ENCODE assay signal across 8 cellular contexts in genomic region chr20:50560867-50561266, GRCh38. TPM values are rescaled to one million over a fixed set of nuclear protein-coding genes. Genes with fewer than 3 reads are reported as not detected.
DNase-seq lines count a peak whose midpoint lies in the region; ATAC-seq, FAIRE-seq and TF ChIP-seq lines count a peak whose summit lies in the region.

No MANE protein-coding gene starts in this region.

- H3K4me3 ChIP-seq in HepG2 (replicated peaks in 1 of 3; ENCODE audit: insufficient read depth in 1 of 3, low read depth in 2 of 3, low read length in 3 of 3), result no peak overlapping the region
- no peak overlapping the region for H3K4me3 ChIP-seq in right lobe of liver
- peak overlapping the region; percentile 4 for H3K4me3 ChIP-seq in adipocyte (ENCODE audit: low read length)
- H3K4me3 ChIP-seq in muscle layer of colon (ENCODE audit: low read depth in 1 of 2, low read length in 2 of 2), result peak overlapping the region in 1 of 2 donors; percentile 8
- H3K4me3 ChIP-seq in upper lobe of right lung, result no peak overlapping the region
- H3K4me3 ChIP-seq in WERI-Rb-1 (ENCODE audit: low read depth, low read length), result no peak overlapping the region

- H3K79me2 ChIP-seq in HepG2 (ENCODE audit: insufficient read depth, low read length), result peaks cover 4% of the 10 kb centered on the region

- no peak overlapping the region for H3K4me2 ChIP-seq in HepG2 (ENCODE audit: low read depth, low read length)

- H3K9ac ChIP-seq in HepG2 (ENCODE audit: insufficient read depth, low read depth, low read length), result no peak overlapping the region
- H3K9ac ChIP-seq in adipocyte (ENCODE audit: low read length), result peak overlapping the region; percentile 1
- no peak overlapping the region for H3K9ac ChIP-seq in muscle layer of colon (ENCODE audit: low read length)

- H3K27me3 ChIP-seq in HepG2 (ENCODE audit: control insufficient read depth in 1 of 2, insufficient read depth in 2 of 2, low read length in 2 of 2) (no peaks in the 10 kb centered on the region), right lobe of liver (no peaks in the 10 kb centered on the region), adipocyte (replicated peaks; ENCODE audit: control insufficient read depth, insufficient read depth, low read length) (no peaks in the 10 kb centered on the region), muscle layer of colon (ENCODE audit: control insufficient read depth in 1 of 2, insufficient read depth in 2 of 2, low read length in 2 of 2) (no peaks in the 10 kb centered on the region), upper lobe of right lung (no peaks in the 10 kb centered on the region), WERI-Rb-1 (ENCODE audit: insufficient read depth, low read depth, severe bottlenecking) (no peaks in the 10 kb centered on the region)

- H3K27ac ChIP-seq in HepG2 (ENCODE audit: extremely low read length, insufficient read depth, low read length) (no peak overlapping the region), right lobe of liver (no peak overlapping the region), muscle layer of colon (ENCODE audit: low read depth, low read length) (peak overlapping the region; percentile 72), upper lobe of right lung (peak overlapping the region; percentile 67), WERI-Rb-1 (no peak overlapping the region)

- TF ChIP-seq EP300 in HepG2 (IDR thresholded peaks at IDR 0.05; ENCODE audit: low read depth in 2 of 2, low read length in 2 of 2) (no peak), HepG2 (CRISPR knock-in tag; IDR thresholded peaks at IDR 0.05; ENCODE audit: borderline replicate concordance) (no peak)

- H4K20me1 ChIP-seq in HepG2 (ENCODE audit: insufficient read depth, low read length), result no peaks in the 10 kb centered on the region

- H2AFZ ChIP-seq in HepG2 (ENCODE audit: low read length), result no peak overlapping the region

- DNase-seq in HepG2 (ENCODE audit: low spot score) (no peak), right lobe of liver (no peak), adipocyte (ENCODE audit: low read depth) (no peak), upper lobe of right lung (no peak), WERI-Rb-1 (no peak), GM13976 (ENCODE audit: low spot score) (no peak)

- ATAC-seq in HepG2 (no peak), right lobe of liver (no peak), upper lobe of right lung (no peak), HG03571 (IDR thresholded peaks at IDR 0.05; ENCODE audit: unreplicated experiment) (no peak)

- no TSS peak for BruUV-seq in HepG2 (replicated peaks; lab: Mats Ljungman, UMichigan)

- WGBS in HepG2 (ENCODE audit: low lambda C conversion rate), result 93% methylated on average over 5 of the region's 5 CpGs
- 76% methylated on average over 5 of the region's 5 CpGs for WGBS in right lobe of liver (ENCODE audit: insufficient coverage, low coverage, low lambda C conversion rate, missing lambda C conversion rate)

- TF ChIP-seq CTCF in HepG2 (CRISPR knock-in tag; IDR thresholded peaks at IDR 0.05) (no peak), right lobe of liver (IDR thresholded peaks at IDR 0.05) (no peak), upper lobe of right lung (IDR thresholded peaks at IDR 0.05) (no peak), WERI-Rb-1 (IDR thresholded peaks at IDR 0.05; ENCODE audit: low read depth, low read length) (no peak), GM13976 (IDR thresholded peaks at IDR 0.05; ENCODE audit: borderline replicate concordance, control extremely low read depth, extremely low read depth, insufficient read depth, missing control alignments) (no peak)

- intact Hi-C loops in HepG2 (cut with micrococcal nuclease; ENCODE audit: unreplicated experiment) (loop anchor here (5.0 kb wide), 1 partner anchor 49 kb away; the partner anchor contains the start of gene PTPN1), right lobe of liver (cut with DNase I) (no loop called here), upper lobe of right lung (cut with DNase I) (no loop called here)

- TF ChIP-seq POLR2A in HepG2 (IDR thresholded peaks at IDR 0.05; ENCODE audit: insufficient read depth in 1 of 2, low read depth in 2 of 2, low read length in 2 of 2), result no peak
- no peak for TF ChIP-seq POLR2A in right lobe of liver (IDR thresholded peaks at IDR 0.05)

- in situ Hi-C loops in HepG2 (cut with HindIII; ENCODE audit: extremely low pct_ligation_motif_present, low pct_unique_long_range_greater_than_20kb) (no loop called here), GM13976 (cut with MboI; ENCODE audit: low sequenced_read_pairs, unreplicated experiment) (no loop called here)

- FAIRE-seq in HepG2 (lab: Jason Lieb, UNC), result no peak

- POLR2A ChIA-PET in HepG2 (lab: Yijun Ruan, JAX), result no interaction called here

- CTCF ChIA-PET in HepG2 (lab: Yijun Ruan, JAX; ENCODE audit: low intra/inter-chr PET ratio, low total read pairs), result no interaction called here

- peaks cover 39% of the 10 kb centered on the region for H3K4me1 ChIP-seq in HepG2 (ENCODE audit: insufficient read depth, low read length)
- H3K4me1 ChIP-seq in right lobe of liver, result peaks cover 0 to 8% (median 0%) of the 10 kb centered on the region in 4 donors
- H3K4me1 ChIP-seq in adipocyte (ENCODE audit: control insufficient read depth, insufficient read depth, low read length), result peaks cover 34% of the 10 kb centered on the region
- H3K4me1 ChIP-seq in muscle layer of colon (ENCODE audit: insufficient read depth, low read length), result peaks cover 34% of the 10 kb centered on the region
- H3K4me1 ChIP-seq in upper lobe of right lung, result peaks cover 32% of the 10 kb centered on the region

- peaks cover 19 to 33% of the 10 kb centered on the region in 2 experiments; a peak in 4 of 5 replicates for H3K36me3 ChIP-seq in HepG2 (replicated peaks in 1 of 2; ENCODE audit: control insufficient read depth in 1 of 2, insufficient read depth in 2 of 2, low read length in 2 of 2)
- peaks cover 0 to 8% (median 0%) of the 10 kb centered on the region in 4 donors for H3K36me3 ChIP-seq in right lobe of liver
- peaks cover 51% of the 10 kb centered on the region for H3K36me3 ChIP-seq in adipocyte (ENCODE audit: control insufficient read depth, insufficient read depth, low read length, severe bottlenecking)
- H3K36me3 ChIP-seq in muscle layer of colon (ENCODE audit: insufficient read depth, low read length), result peaks cover 24% of the 10 kb centered on the region
- H3K36me3 ChIP-seq in upper lobe of right lung, result peaks cover 47% of the 10 kb centered on the region
- H3K36me3 ChIP-seq in WERI-Rb-1, result peaks cover 23% of the 10 kb centered on the region

- no peak for TF ChIP-seq RAD21 in HepG2 (CRISPR knock-in tag; IDR thresholded peaks at IDR 0.05)

- H3K9me3 ChIP-seq in HepG2 (ENCODE audit: low read length), result no peaks in the 10 kb centered on the region
- no peaks in the 10 kb centered on the region for H3K9me3 ChIP-seq in right lobe of liver
- H3K9me3 ChIP-seq in adipocyte (ENCODE audit: control insufficient read depth, low read length), result no peaks in the 10 kb centered on the region
- H3K9me3 ChIP-seq in muscle layer of colon (ENCODE audit: low read length), result no peaks in the 10 kb centered on the region
- H3K9me3 ChIP-seq in upper lobe of right lung, result no peaks in the 10 kb centered on the region
- H3K9me3 ChIP-seq in WERI-Rb-1 (ENCODE audit: severe bottlenecking), result no peaks in the 10 kb centered on the region

TF ChIP-seq in HepG2, 621 proteins besides CTCF, POLR2A, EP300 and RAD21 (continues in another document):
- no peak for TF ChIP-seq HOXD1 (CRISPR knock-in tag; IDR thresholded peaks at IDR 0.05)
- TF ChIP-seq USF2 (IDR thresholded peaks at IDR 0.05; ENCODE audit: low read depth, low read length), result 0 out of 2 replicates have a peak, but pooled peaks have one; percentile 6
- TF ChIP-seq USF2 (CRISPR knock-in tag; IDR thresholded peaks at IDR 0.05; ENCODE audit: borderline replicate concordance), result no peak

RNA-seq across cellular contexts. Expression of gene PTPN1, which starts 50.7 kb away (rescaled TPM):
- total RNA-seq in HepG2 (2016; rRNA removed; fragmentation: Illumina TruSeq; extraction: Trizol), result 33.3 and 37.2 TPM in 2 replicates
- total RNA-seq in HepG2 (2016; cell fraction: cytosol; rRNA removed; fragmentation: Illumina TruSeq; extraction: Trizol; ENCODE audit: low read depth), result 4.1 and 4.3 TPM in 2 replicates
- total RNA-seq in HepG2 (2016; cell fraction: insoluble cytoplasmic fraction; rRNA removed; fragmentation: Illumina TruSeq; extraction: Trizol), result 31.0 and 34.8 TPM in 2 replicates
- 16.1 and 17.5 TPM in 2 replicates for total RNA-seq in HepG2 (2016; cell fraction: membrane; rRNA removed; fragmentation: Illumina TruSeq; extraction: Trizol)
- total RNA-seq in HepG2 (2016; cell fraction: nucleus; rRNA removed; fragmentation: Illumina TruSeq; extraction: Trizol), result 22.9 and 26.4 TPM in 2 replicates
- polyA plus RNA-seq in HepG2 (2011; rRNA removed), result 16.8 and 17.7 TPM in 2 replicates
- 14.7 and 18.4 TPM in 2 replicates for polyA plus RNA-seq in HepG2 (2011; cell fraction: cytosol; rRNA removed)
- 21.4 and 23.7 TPM in 2 replicates for polyA plus RNA-seq in HepG2 (2011; cell fraction: nucleus; rRNA removed)
- polyA plus RNA-seq in HepG2 (2012), result 20.9 and 24.3 TPM in 2 replicates
- polyA plus RNA-seq in HepG2 (2016; cell fraction: cytosol; fragmentation: Illumina TruSeq; extraction: Trizol; ENCODE audit: low read depth), result 2.4 and 2.5 TPM in 2 replicates
- polyA plus RNA-seq in HepG2 (2016; cell fraction: insoluble cytoplasmic fraction; fragmentation: Illumina TruSeq; extraction: Trizol; ENCODE audit: low read depth), result 33.0 and 39.3 TPM in 2 replicates
- 9.4 and 10.0 TPM in 2 replicates for polyA plus RNA-seq in HepG2 (2016; cell fraction: membrane; fragmentation: Illumina TruSeq; extraction: Trizol; ENCODE audit: low read depth)
- 31.1 and 31.8 TPM in 2 replicates for polyA plus RNA-seq in HepG2 (2016; cell fraction: nucleus; fragmentation: Illumina TruSeq; extraction: Trizol; ENCODE audit: insufficient read depth, low read depth)
- polyA minus RNA-seq in HepG2 (2011; rRNA and poly(A)+ RNA removed; ENCODE audit: low replicate concordance), result 27.4 and 30.1 TPM in 2 replicates
- 12.4 and 15.0 TPM in 2 replicates for polyA minus RNA-seq in HepG2 (2011; cell fraction: cytosol; rRNA and poly(A)+ RNA removed)
- 23.0 and 24.9 TPM in 2 replicates for polyA minus RNA-seq in HepG2 (2011; cell fraction: nucleus; rRNA and poly(A)+ RNA removed)
- total RNA-seq in right lobe of liver, result 10 to 100 TPM in 5 of 6 experiments, 1 to 10 TPM in 1; 9.5 to 14.9 (median 12.6) TPM
- total RNA-seq in upper lobe of right lung, result 101 TPM

Comparison
In these comparisons a context has a peak if more than half of its experiments do, and no peak if none do; other contexts are left out.
1. H3K27ac ChIP-seq: peak in muscle layer of colon (single experiment) and upper lobe of right lung (single experiment); none in HepG2 (single experiment), right lobe of liver (0 of 3) and WERI-Rb-1 (single experiment).